In the genomic region with DNA sequence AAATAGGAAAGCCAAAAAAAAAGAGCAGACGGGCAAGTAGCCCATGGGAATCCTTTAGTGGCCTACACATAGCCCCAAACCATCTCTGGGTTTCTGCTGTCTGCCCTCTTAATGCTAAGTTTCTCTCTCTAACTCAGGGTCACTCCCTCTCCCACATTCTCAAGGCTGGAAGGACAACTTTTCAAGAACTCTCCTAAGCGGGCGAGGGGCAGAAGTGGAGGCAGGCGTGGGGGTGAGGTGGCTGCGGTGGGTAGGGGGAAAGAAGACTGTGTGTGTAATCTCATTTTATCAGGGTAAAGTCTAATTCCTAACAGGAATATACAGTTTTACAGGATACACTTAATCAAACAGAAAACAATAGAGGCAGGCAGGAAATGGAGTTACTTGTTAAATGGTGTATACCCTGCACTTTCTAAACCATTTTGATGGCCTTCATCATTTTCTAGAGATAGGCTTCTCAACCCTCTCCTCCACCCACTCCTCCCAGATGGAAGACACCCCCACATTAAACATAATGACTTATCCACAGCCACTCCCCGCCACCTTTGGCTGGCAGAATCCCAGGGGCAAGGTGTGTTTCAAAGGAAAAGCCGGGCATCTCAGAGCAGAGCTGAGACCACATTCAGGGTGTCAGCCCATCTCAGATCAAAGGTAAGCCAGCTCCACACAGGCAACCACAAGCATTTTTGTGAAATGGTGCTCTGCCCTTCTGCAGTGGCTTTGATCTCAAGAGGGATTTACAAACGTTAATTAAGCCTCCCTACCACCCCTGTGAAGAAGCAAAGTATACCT, we compare ENCODE assay signal across 9 cellular contexts. TPM values are rescaled to one million over a fixed set of nuclear protein-coding genes. Genes with fewer than 3 reads are reported as not detected.
DNase-seq lines count a peak whose midpoint lies in the region; ATAC-seq and TF ChIP-seq lines count a peak whose summit lies in the region.
"Had no signal": no experiment of that assay in that cellular context is flagged by ENCODE, and none has a peak within 500 bp of the region (broad histone marks: within the 10 kb centered on the region; RNA-seq: fewer than 3 reads in every experiment).

No MANE protein-coding gene starts in this region.

- no peak for TF ChIP-seq POLR2A in uterus (IDR thresholded peaks at IDR 0.05)

- ATAC-seq in Right ventricle myocardium inferior: no peak
- no peak for ATAC-seq in naive B cell (ENCODE audit: low read depth in 2 of 2)
- no peak for ATAC-seq in HG02798 (IDR thresholded peaks at IDR 0.05; ENCODE audit: poor library complexity, unreplicated experiment)
- no peak for ATAC-seq in HG03196 (IDR thresholded peaks at IDR 0.05; ENCODE audit: unreplicated experiment)

- H3K4me3 ChIP-seq in left ventricle myocardium inferior (peak overlapping the region; percentile 94), uterus (no peak overlapping the region)

- H3K27ac Mint-ChIP-seq in chondrocyte (ENCODE audit: unreplicated experiment) (peak overlapping the region; percentile 92), naive B cell (peak overlapping the region in 5 of 6 donors; percentile 16 to 97 (median 62))

- H3K9me3 ChIP-seq in left ventricle myocardium inferior (replicated peaks) (no peaks in the 10 kb centered on the region), uterus (no peaks in the 10 kb centered on the region)

- DNase-seq in left ventricle myocardium inferior: no peak
- no peak for DNase-seq in Right ventricle myocardium inferior (ENCODE audit: missing footprints)
- DNase-seq in chondrocyte (ENCODE audit: low spot score): no peak
- DNase-seq in naive B cell: no peak
- DNase-seq in uterus: no peak
- DNase-seq in NCI-H1417 treated with DMSO at 0.1 percent for 48 hours (lab: John Stamatoyannopoulos, UW): no peak
- DNase-seq: activated CD8-positive, alpha-beta memory T cell treated with anti-CD3 and anti-CD28 coated beads, Interleukin-2, amount 50 U/mL, for 4 hours had no signal

- H3K27me3 Mint-ChIP-seq in chondrocyte (ENCODE audit: low read depth) (no peaks in the 10 kb centered on the region), naive B cell (no peaks in the 10 kb centered on the region)

- H3K4me1 ChIP-seq in left ventricle myocardium inferior (peaks cover 100% of the 10 kb centered on the region), uterus (peaks cover 32 to 70% of the 10 kb centered on the region in 2 donors)

- H3K36me3 Mint-ChIP-seq in chondrocyte (ENCODE audit: low read depth) (peaks cover 52% of the 10 kb centered on the region), naive B cell (no peaks in the 10 kb centered on the region)

- H3K4me3 Mint-ChIP-seq in chondrocyte (ENCODE audit: unreplicated experiment): peak overlapping the region; percentile 88
- peak overlapping the region in 2 of 8 donors; percentile 12 to 28 for H3K4me3 Mint-ChIP-seq in naive B cell

- H3K27ac ChIP-seq in left ventricle myocardium inferior (replicated peaks) (peak overlapping the region; percentile 100), uterus (peak overlapping the region; percentile 91 to 99)

- intact Hi-C loops in left ventricle myocardium inferior (cut with micrococcal nuclease) (loop anchor here (10.0 kb wide), 1 partner anchor 159 kb away; no protein-coding TSS in a partner anchor), Right ventricle myocardium inferior (cut with DNase I) (loop anchor here (2.0 kb wide), 1 partner anchor 263 kb away; no protein-coding TSS in a partner anchor), uterus (cut with DNase I; ENCODE audit: low total_unique reads) (loop anchor here (10.0 kb wide), 1 partner anchor 169 kb away; no protein-coding TSS in a partner anchor)

- H3K4me1 Mint-ChIP-seq in chondrocyte (ENCODE audit: low read depth) (peaks cover 90% of the 10 kb centered on the region), naive B cell (peaks cover 40 to 73% (median 43%) of the 10 kb centered on the region in 3 donors)

- H3K27me3 ChIP-seq in left ventricle myocardium inferior (ENCODE audit: low read depth) (no peaks in the 10 kb centered on the region), uterus (no peaks in the 10 kb centered on the region)

- TF ChIP-seq CTCF in left ventricle myocardium inferior (IDR thresholded peaks at IDR 0.05; ENCODE audit: borderline replicate concordance): no peak
- no peak for TF ChIP-seq CTCF in chondrocyte (IDR thresholded peaks at IDR 0.05)
- no peak for TF ChIP-seq CTCF in uterus (IDR thresholded peaks at IDR 0.05)

- H3K9me3 Mint-ChIP-seq in chondrocyte (ENCODE audit: low read depth): no peaks in the 10 kb centered on the region
- H3K9me3 Mint-ChIP-seq in naive B cell: no peaks in the 10 kb centered on the region

- H3K36me3 ChIP-seq in left ventricle myocardium inferior (peaks cover 19% of the 10 kb centered on the region), uterus (no peaks in the 10 kb centered on the region)

RNA-seq across cellular contexts. Expression of gene SMAD7, which starts 6.8 kb away (rescaled TPM):
- total RNA-seq in left ventricle myocardium inferior: 19.3 TPM
- 12.0 TPM for total RNA-seq in Right ventricle myocardium inferior
- total RNA-seq in chondrocyte: 61.2 to 99.9 TPM (median 70.1 TPM) in 3 replicates
- 1 to 10 TPM in 5 of 6 donors, under 1 TPM in 1; 0.47 to 3.7 (median 1.6) TPM for polyA plus RNA-seq in naive B cell (ENCODE audit: low read depth in 6 of 6)
- total RNA-seq in uterus: 10 to 100 TPM; 22.4 to 48.4 (median 29.3) TPM
